Comparison of ENCODE assay signal across 8 cellular contexts in genomic region chr18:49041677-49042570, GRCh38.
DNase-seq lines count a peak whose midpoint lies in the region; ATAC-seq, FAIRE-seq and TF ChIP-seq lines count a peak whose summit lies in the region.

No MANE protein-coding gene starts in this region.

- peaks cover 18% of the 10 kb centered on the region for H3K9me3 ChIP-seq in DND-41 (ENCODE audit: insufficient read depth, low read length, severe bottlenecking)
- peaks cover 30% of the 10 kb centered on the region for H3K9me3 ChIP-seq in endodermal cell (ENCODE audit: control insufficient read depth, low read length)

- H3K27ac ChIP-seq in DND-41 (ENCODE audit: low read length) (peak overlapping the region; percentile 52), endodermal cell (ENCODE audit: low read depth, low read length) (no peak overlapping the region)

- H3K27me3 Mint-ChIP-seq in endodermal cell (ENCODE audit: insufficient read depth), result no peaks in the 10 kb centered on the region
- H3K27me3 Mint-ChIP-seq in natural killer cell treated with Interleukin-12 subunit alpha and Interleukin-12 subunit beta and Interleukin-15 and Interleukin-18, amount 100 ng/mL, for 72 hours, result no peaks in the 10 kb centered on the region

- no peak overlapping the region for H3K4me2 ChIP-seq in DND-41 (ENCODE audit: insufficient read depth, low read length)

- WGBS in endodermal cell (ENCODE audit: insufficient coverage in 1 of 2, insufficient read length in 1 of 2), 2 experiments, result 87 to 88% methylated on average over 10 of the region's 10 CpGs

- no peak overlapping the region for H3K4me3 ChIP-seq in DND-41 (ENCODE audit: low read depth in 1 of 2, low read length in 2 of 2)
- no peak overlapping the region for H3K4me3 ChIP-seq in endodermal cell (ENCODE audit: low read length)

- peaks cover 24% of the 10 kb centered on the region for H3K9me3 Mint-ChIP-seq in endodermal cell
- H3K9me3 Mint-ChIP-seq in natural killer cell treated with Interleukin-12 subunit alpha and Interleukin-12 subunit beta and Interleukin-15 and Interleukin-18, amount 100 ng/mL, for 72 hours, result peaks cover 13% of the 10 kb centered on the region

- H3K4me1 Mint-ChIP-seq in endodermal cell, result peaks cover 6% of the 10 kb centered on the region
- H3K4me1 Mint-ChIP-seq in natural killer cell treated with Interleukin-12 subunit alpha and Interleukin-12 subunit beta and Interleukin-15 and Interleukin-18, amount 100 ng/mL, for 72 hours (ENCODE audit: low read depth in 2 of 2), result peaks cover 10 to 20% of the 10 kb centered on the region in 2 donors

- H3K36me3 ChIP-seq in DND-41 (ENCODE audit: insufficient read depth, low read length) (peaks cover 55% of the 10 kb centered on the region), endodermal cell (ENCODE audit: control insufficient read depth, insufficient read depth, low read length) (no peaks in the 10 kb centered on the region)

- H3K4me1 ChIP-seq in DND-41 (ENCODE audit: insufficient read depth, low read length) (peaks cover 17% of the 10 kb centered on the region), endodermal cell (ENCODE audit: control insufficient read depth, insufficient read depth, low read length) (no peaks in the 10 kb centered on the region)

- peak; percentile 71 for ATAC-seq in DND-41 (ENCODE audit: insufficient read depth, low read depth)
- ATAC-seq in natural killer cell treated with Interleukin-12 subunit alpha and Interleukin-12 subunit beta and Interleukin-15 and Interleukin-18, amount 100 ng/mL, for 72 hours, result peak in 1 of 2 donors; percentile 24
- ATAC-seq in GM18519 (IDR thresholded peaks at IDR 0.05; ENCODE audit: low FRiP score, unreplicated experiment), result no peak

- no peaks in the 10 kb centered on the region for H3K27me3 ChIP-seq in DND-41 (ENCODE audit: insufficient read depth, low read length, poor library complexity)
- no peaks in the 10 kb centered on the region for H3K27me3 ChIP-seq in endodermal cell (ENCODE audit: control insufficient read depth, insufficient read depth, low read length, poor library complexity, severe bottlenecking)

- H3K79me2 ChIP-seq in DND-41 (ENCODE audit: insufficient read depth, low read length), result no peaks in the 10 kb centered on the region

- H3K4me3 Mint-ChIP-seq in endodermal cell, result no peak overlapping the region
- H3K4me3 Mint-ChIP-seq in natural killer cell treated with Interleukin-12 subunit alpha and Interleukin-12 subunit beta and Interleukin-15 and Interleukin-18, amount 100 ng/mL, for 72 hours, result no peak overlapping the region

- peak; percentile 47 for DNase-seq in DND-41
- DNase-seq in HT1080 (ENCODE audit: low read depth), result peak; percentile 33
- DNase-seq in UCSD-AML1 (lab: John Stamatoyannopoulos, UW; ENCODE audit: unreplicated experiment), result peak; percentile 45
- peak; percentile 86 for DNase-seq in endodermal cell
- DNase-seq in natural killer cell treated with Interleukin-12 subunit alpha and Interleukin-12 subunit beta and Interleukin-15 and Interleukin-18, amount 100 ng/mL, for 72 hours (ENCODE audit: low spot score), result peak; percentile 55
- no peak for DNase-seq in ecto neural progenitor cell (ENCODE audit: low spot score)
- no peak for DNase-seq in urothelium cell line (ENCODE audit: low spot score)

- H4K20me1 ChIP-seq in DND-41 (ENCODE audit: insufficient read depth, low read length), result no peaks in the 10 kb centered on the region

- H3K27ac Mint-ChIP-seq in endodermal cell, result no peak overlapping the region
- no peak overlapping the region for H3K27ac Mint-ChIP-seq in natural killer cell treated with Interleukin-12 subunit alpha and Interleukin-12 subunit beta and Interleukin-15 and Interleukin-18, amount 100 ng/mL, for 72 hours

- FAIRE-seq in urothelium cell line (lab: Jason Lieb, UNC), result no peak

- H3K9ac ChIP-seq in DND-41 (ENCODE audit: low read depth, low read length) (no peak overlapping the region), endodermal cell (ENCODE audit: extremely low read depth, low read length, poor library complexity, severe bottlenecking) (no peak overlapping the region)

- TF ChIP-seq CTCF in DND-41 (IDR thresholded peaks at IDR 0.05; ENCODE audit: borderline replicate concordance, extremely low read depth, low read length, poor library complexity, severe bottlenecking) (peak; percentile 71), endodermal cell (conservative IDR thresholded peaks at IDR 0.05) (peak; percentile 80)

- no peak overlapping the region for H2AFZ ChIP-seq in DND-41 (ENCODE audit: low read depth, low read length)

- H3K36me3 Mint-ChIP-seq in endodermal cell (ENCODE audit: low read depth), result peaks cover 31% of the 10 kb centered on the region
- H3K36me3 Mint-ChIP-seq in natural killer cell treated with Interleukin-12 subunit alpha and Interleukin-12 subunit beta and Interleukin-15 and Interleukin-18, amount 100 ng/mL, for 72 hours, result peaks cover 29% of the 10 kb centered on the region

Comparison
In these comparisons a context has a peak if more than half of its experiments do, and no peak if none do; other contexts are left out.
1. DNase-seq: peak in DND-41 (single experiment), HT1080 (single experiment), UCSD-AML1 (single experiment), endodermal cell (single experiment) and natural killer cell treated with Interleukin-12 subunit alpha and Interleukin-12 subunit beta and Interleukin-15 and Interleukin-18, amount 100 ng/mL, for 72 hours (single experiment); none in ecto neural progenitor cell (single experiment) and urothelium cell line (single experiment).